In genomic region chr5:33441241-33441844, GRCh38 we compare ENCODE assay signal across 8 cellular contexts. TPM values are rescaled to one million over a fixed set of nuclear protein-coding genes. Genes with fewer than 3 reads are reported as not detected.
DNase-seq lines count a peak whose midpoint lies in the region; ATAC-seq and TF ChIP-seq lines count a peak whose summit lies in the region.

No MANE protein-coding gene starts in this region.

- H3K4me3 ChIP-seq in effector memory CD4-positive, alpha-beta T cell (ENCODE audit: insufficient read depth, low read depth, low read length, poor library complexity, severe bottlenecking): peak overlapping the region; percentile 75
- H3K4me3 ChIP-seq in muscle layer of colon (ENCODE audit: low read depth in 1 of 2, low read length in 2 of 2): peak overlapping the region; percentile 53 to 97
- H3K4me3 ChIP-seq in tibial nerve: peak overlapping the region; percentile 58 to 85 (median 72)

- H3K9ac ChIP-seq in muscle layer of colon (ENCODE audit: low read length): peak overlapping the region; percentile 97

- H3K4me1 ChIP-seq in effector memory CD4-positive, alpha-beta T cell (ENCODE audit: control insufficient read depth, insufficient read depth, low read length, poor library complexity, severe bottlenecking): peaks cover 6% of the 10 kb centered on the region
- H3K4me1 ChIP-seq in muscle layer of colon (ENCODE audit: insufficient read depth, low read length) (peaks cover 38% of the 10 kb centered on the region), tibial nerve (peaks cover 0 to 63% (median 17%) of the 10 kb centered on the region in 4 donors)

- WGBS in tibial nerve, 2 donors: 1% methylated on average over 12 to 16 of the region's 16 CpGs

- TF ChIP-seq EP300 in tibial nerve (IDR thresholded peaks at IDR 0.05): no peak

- ATAC-seq in GM21528 (IDR thresholded peaks at IDR 0.05; ENCODE audit: low FRiP score, unreplicated experiment) (peak; percentile 39), activated B cell treated with CpG ODN at 0.5 μM for 24 hours (ENCODE audit: low read depth) (peak; percentile 38)

- H3K4me1 Mint-ChIP-seq in activated B cell treated with CpG ODN at 0.5 μM for 24 hours: peaks cover 17% of the 10 kb centered on the region

- DNase-seq in CMK (ENCODE audit: low read depth) (peak; percentile 52), NCI-H146 (lab: John Stamatoyannopoulos, UW) (peak; percentile 52), activated B cell treated with CpG ODN at 0.5 μM for 24 hours (peak; percentile 22), tibial nerve (ENCODE audit: low spot score in 2 of 2) (peak in 1 of 2 donors; percentile 21), T1000 (lab: John Stamatoyannopoulos, UW) (no peak)
- DNase-seq in effector memory CD4-positive, alpha-beta T cell: no peak

- H3K9me3 ChIP-seq in effector memory CD4-positive, alpha-beta T cell (ENCODE audit: control insufficient read depth, low read length): no peaks in the 10 kb centered on the region
- H3K9me3 ChIP-seq in muscle layer of colon (ENCODE audit: low read length): no peaks in the 10 kb centered on the region
- H3K9me3 ChIP-seq in tibial nerve: no peaks in the 10 kb centered on the region

- peaks cover 12% of the 10 kb centered on the region for H3K36me3 ChIP-seq in effector memory CD4-positive, alpha-beta T cell (ENCODE audit: control insufficient read depth, insufficient read depth, low read length)
- H3K36me3 ChIP-seq in muscle layer of colon (ENCODE audit: insufficient read depth, low read length) (peaks cover 11% of the 10 kb centered on the region), tibial nerve (peaks cover 0 to 12% (median 0%) of the 10 kb centered on the region in 3 donors)

- no peak overlapping the region for H3K4me3 Mint-ChIP-seq in activated B cell treated with CpG ODN at 0.5 μM for 24 hours

- CTCF ChIA-PET in activated B cell treated with CpG ODN at 0.5 μM for 24 hours (lab: Charles Lee): interaction anchor here (1.4 to 2.5 kb wide), 2 partner anchors 494 to 851 kb away, joined by 3 to 15 read pairs; partner anchors contain the start of gene RXFP3

- no peak for TF ChIP-seq POLR2A in tibial nerve (IDR thresholded peaks at IDR 0.05)

- no peaks in the 10 kb centered on the region for H3K27me3 Mint-ChIP-seq in activated B cell treated with CpG ODN at 0.5 μM for 24 hours

- intact Hi-C loops in activated B cell treated with CpG ODN at 0.5 μM for 24 hours (cut with micrococcal nuclease): loop anchor here (2.0 to 10.0 kb wide), 4 partner anchors 999 to 1909 kb away; partner anchors contain the start of genes C5orf22, DROSHA, MTMR12 and TTC23L

- H3K27ac Mint-ChIP-seq in activated B cell treated with CpG ODN at 0.5 μM for 24 hours: no peak overlapping the region

- peak overlapping the region; percentile 74 for H3K27ac ChIP-seq in effector memory CD4-positive, alpha-beta T cell (ENCODE audit: insufficient read depth, low read length, poor library complexity, severe bottlenecking)
- H3K27ac ChIP-seq in muscle layer of colon (ENCODE audit: low read depth, low read length) (peak overlapping the region; percentile 79), tibial nerve (peak overlapping the region; percentile 81 to 95 (median 92))

- no peaks in the 10 kb centered on the region for H3K9me3 Mint-ChIP-seq in activated B cell treated with CpG ODN at 0.5 μM for 24 hours

- peaks cover 22% of the 10 kb centered on the region for H3K36me3 Mint-ChIP-seq in activated B cell treated with CpG ODN at 0.5 μM for 24 hours (ENCODE audit: low read depth)

- POLR2A ChIA-PET in activated B cell treated with CpG ODN at 0.5 μM for 24 hours (lab: Charles Lee): interaction anchor here (0.8 to 1.6 kb wide), 8 partner anchors 12 to 1909 kb away, joined by 3 to 8 read pairs (median 4); partner anchors contain the start of genes AMACR, BRIX1, C5orf22 and DNAJC21

- no peak for TF ChIP-seq CTCF in activated B cell treated with CpG ODN at 0.5 μM for 24 hours (IDR thresholded peaks at IDR 0.05)
- no peak for TF ChIP-seq CTCF in tibial nerve (IDR thresholded peaks at IDR 0.05)

- H3K27me3 ChIP-seq in effector memory CD4-positive, alpha-beta T cell (replicated peaks; ENCODE audit: control insufficient read depth, insufficient read depth, low read length, poor library complexity, severe bottlenecking): no peaks in the 10 kb centered on the region
- H3K27me3 ChIP-seq in muscle layer of colon (ENCODE audit: control insufficient read depth in 1 of 2, insufficient read depth in 2 of 2, low read length in 2 of 2) (no peaks in the 10 kb centered on the region), tibial nerve (no peaks in the 10 kb centered on the region)

RNA-seq across cellular contexts. Expression of gene TARS1, which starts 0.6 kb away (rescaled TPM):
- total RNA-seq in activated B cell treated with CpG ODN at 0.5 μM for 24 hours (176 and 180 TPM in 2 replicates), tibial nerve (10 to 100 TPM; 27.7 to 64.2 (median 56.9) TPM)

Comparison
In these comparisons a context has a peak if more than half of its experiments do, and no peak if none do; other contexts are left out.
1. DNase-seq: peak in CMK (single experiment), NCI-H146 (single experiment) and activated B cell treated with CpG ODN at 0.5 μM for 24 hours (single experiment); none in effector memory CD4-positive, alpha-beta T cell (0 of 3) and T1000 (single experiment).
2. Peak in every context shown above with its lines, with median percentiles within 50 percentile points of each other: H3K27ac ChIP-seq and H3K4me3 ChIP-seq.